12 cellular contexts compared by ENCODE assay signal in the genomic region with DNA sequence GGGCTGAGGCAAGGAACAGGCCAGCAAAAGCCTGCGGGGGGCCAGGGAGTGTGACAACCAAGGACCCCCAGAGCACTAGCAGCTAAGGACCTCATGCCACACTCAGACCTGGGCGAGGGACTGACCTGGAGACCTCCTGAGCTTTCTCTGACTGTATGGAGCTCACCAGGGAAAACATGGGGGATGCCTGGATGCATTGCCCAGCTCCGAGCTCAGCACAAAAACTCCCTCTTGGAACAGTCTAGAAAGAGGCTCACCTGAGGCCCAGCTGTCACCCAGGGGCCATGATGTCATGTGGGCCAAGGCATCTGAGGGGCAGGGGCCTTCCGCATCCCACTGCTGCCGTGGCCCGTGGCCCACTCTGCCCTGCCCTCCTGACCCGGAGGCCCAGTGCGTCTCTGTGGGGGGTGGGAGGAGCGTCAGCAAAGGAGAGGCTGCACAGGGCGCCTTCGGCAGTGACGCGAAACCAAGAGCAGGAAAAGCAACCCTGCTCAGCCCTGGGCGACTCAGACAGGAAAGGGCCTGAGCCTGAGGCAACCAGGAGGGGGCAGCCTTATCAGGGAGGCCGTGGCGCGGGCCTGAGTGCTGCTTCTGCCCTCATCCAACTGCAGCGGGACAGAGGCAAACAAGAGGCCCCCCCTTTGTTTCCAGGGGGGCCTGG. TPM values are rescaled to one million over a fixed set of nuclear protein-coding genes. Genes with fewer than 3 reads are reported as not detected.
DNase-seq lines count a peak whose midpoint lies in the region; ATAC-seq and TF ChIP-seq lines count a peak whose summit lies in the region.
"Had no signal": no experiment of that assay in that cellular context is flagged by ENCODE, and none has a peak within 500 bp of the region (broad histone marks: within the 10 kb centered on the region; RNA-seq: fewer than 3 reads in every experiment).

No MANE protein-coding gene starts in this region.

- H3K27me3 ChIP-seq in heart left ventricle (no peaks in the 10 kb centered on the region), neural progenitor cell (no peaks in the 10 kb centered on the region)
- H3K27me3 ChIP-seq: gastrocnemius medialis had no signal

- H3K4me3 ChIP-seq in heart left ventricle (no peak overlapping the region), neural progenitor cell (no peak overlapping the region)
- H3K4me3 ChIP-seq: gastrocnemius medialis, mucosa of descending colon had no signal

- H3K4me1 ChIP-seq in heart left ventricle (peaks cover 0 to 35% (median 7%) of the 10 kb centered on the region in 12 donors), neural progenitor cell (no peaks in the 10 kb centered on the region)

- H3K27ac ChIP-seq in heart left ventricle (no peak overlapping the region), neural progenitor cell (no peak overlapping the region), substantia nigra (ENCODE audit: low read depth, low read length, poor library complexity, severe bottlenecking) (no peak overlapping the region)
- H3K27ac ChIP-seq: gastrocnemius medialis had no signal

- intact Hi-C loops in left cardiac atrium (cut with DNase I), result loop anchor here in 1 of 2 donors (5.0 kb wide), 1 partner anchor 394 kb away; a partner anchor contains a TSS
- intact Hi-C loops in heart left ventricle (cut with DNase I), result loop anchor here in 4 of 10 donors (5.0 to 10.0 kb wide), 2 partner anchors 176 to 179 kb away; no protein-coding TSS in a partner anchor
- intact Hi-C loops in activated naive CD4-positive, alpha-beta T cell treated with anti-CD3 and anti-CD28 coated beads for 36 hours (cut with micrococcal nuclease), result loop anchor here (1.0 kb wide), 1 partner anchor 81 kb away; no protein-coding TSS in a partner anchor

- no peaks in the 10 kb centered on the region for H3F3A ChIP-seq in neural progenitor cell (ENCODE audit: low read depth)

- peak overlapping the region; percentile 79 for H3K27ac Mint-ChIP-seq in activated naive CD4-positive, alpha-beta T cell treated with anti-CD3 and anti-CD28 coated beads for 36 hours
- no peak overlapping the region for H3K27ac Mint-ChIP-seq in neural progenitor cell

- H3K4me3 Mint-ChIP-seq in activated naive CD4-positive, alpha-beta T cell treated with anti-CD3 and anti-CD28 coated beads for 36 hours, result peak overlapping the region; percentile 29
- H3K4me3 Mint-ChIP-seq in neural progenitor cell, result no peak overlapping the region

- DNase-seq in left cardiac atrium (peak; percentile 32), heart left ventricle (no peak), neural progenitor cell (ENCODE audit: low spot score) (peak; percentile 25), CD1c-positive myeloid dendritic cell (ENCODE audit: extremely low spot score) (no peak), substantia nigra (lab: John Stamatoyannopoulos, UW) (no peak), NOMO-1 treated with DMSO at 0.1 percent for 48 hours (lab: John Stamatoyannopoulos, UW; ENCODE audit: unreplicated experiment) (no peak), DMS53 (lab: John Stamatoyannopoulos, UW) (no peak)
- DNase-seq in activated naive CD4-positive, alpha-beta T cell treated with anti-CD3 and anti-CD28 coated beads for 36 hours, result peak; percentile 83

- no peaks in the 10 kb centered on the region for H3K79me2 ChIP-seq in neural progenitor cell (ENCODE audit: low read depth)

- ATAC-seq in left cardiac atrium (no peak), heart left ventricle (no peak)
- ATAC-seq: gastrocnemius medialis had no signal

- no peaks in the 10 kb centered on the region for H3K27me3 Mint-ChIP-seq in activated naive CD4-positive, alpha-beta T cell treated with anti-CD3 and anti-CD28 coated beads for 36 hours (ENCODE audit: low read depth)
- H3K27me3 Mint-ChIP-seq in neural progenitor cell (ENCODE audit: insufficient read depth, low read depth), result peaks cover 2% of the 10 kb centered on the region

- H3K9me3 Mint-ChIP-seq in activated naive CD4-positive, alpha-beta T cell treated with anti-CD3 and anti-CD28 coated beads for 36 hours, result no peaks in the 10 kb centered on the region
- no peaks in the 10 kb centered on the region for H3K9me3 Mint-ChIP-seq in neural progenitor cell

- CTCF ChIA-PET in activated naive CD4-positive, alpha-beta T cell treated with anti-CD3 and anti-CD28 coated beads for 36 hours (lab: Charles Lee), result interaction anchor here (1.3 to 8.8 kb wide), 3 partner anchors 12 to 397 kb away, joined by 3 to 66 read pairs (median 4); no protein-coding TSS in a partner anchor

- H3K36me3 ChIP-seq in heart left ventricle (no peaks in the 10 kb centered on the region), neural progenitor cell (no peaks in the 10 kb centered on the region)
- H3K36me3 ChIP-seq: gastrocnemius medialis had no signal

- no peaks in the 10 kb centered on the region for H3K36me3 Mint-ChIP-seq in activated naive CD4-positive, alpha-beta T cell treated with anti-CD3 and anti-CD28 coated beads for 36 hours (ENCODE audit: low read depth)
- H3K36me3 Mint-ChIP-seq in neural progenitor cell, result no peaks in the 10 kb centered on the region

- H3K9ac ChIP-seq in neural progenitor cell, result no peak overlapping the region

- no peaks in the 10 kb centered on the region for H3K9me3 ChIP-seq in heart left ventricle
- no peaks in the 10 kb centered on the region for H3K9me3 ChIP-seq in neural progenitor cell (ENCODE audit: low read depth)
- H3K9me3 ChIP-seq: gastrocnemius medialis, mucosa of descending colon had no signal

- no peak for TF ChIP-seq CTCF in heart left ventricle (IDR thresholded peaks at IDR 0.05)
- TF ChIP-seq CTCF in neural progenitor cell (IDR thresholded peaks at IDR 0.05), result peak; percentile 22

- no peak overlapping the region for H2AFZ ChIP-seq in neural progenitor cell (replicated peaks)

- no peak overlapping the region for H3K4me2 ChIP-seq in neural progenitor cell

- 92 to 98% (median 95%) methylated on average over 14 to 18 of the region's 18 CpGs for WGBS in heart left ventricle, 4 donors

- no peak for TF ChIP-seq POLR2A in heart left ventricle (IDR thresholded peaks at IDR 0.05)

- peaks cover 6% of the 10 kb centered on the region for H4K20me1 ChIP-seq in neural progenitor cell (ENCODE audit: low read depth)

- H3K4me1 Mint-ChIP-seq in activated naive CD4-positive, alpha-beta T cell treated with anti-CD3 and anti-CD28 coated beads for 36 hours (ENCODE audit: low read depth), result peaks cover 63% of the 10 kb centered on the region
- H3K4me1 Mint-ChIP-seq in neural progenitor cell, result peaks cover 21% of the 10 kb centered on the region

RNA-seq across cellular contexts. Expression of a gene that starts 57.3 kb away (rescaled TPM):
- total RNA-seq in left cardiac atrium (not detected), heart left ventricle (not detected), neural progenitor cell (ENCODE audit: low replicate concordance) (not detected in 2 replicates)
- not detected for polyA plus RNA-seq in heart left ventricle
- not detected for total RNA-seq in activated naive CD4-positive, alpha-beta T cell treated with anti-CD3 and anti-CD28 coated beads for 36 hours
- total RNA-seq: gastrocnemius medialis, HT1080 had no signal
- polyA plus RNA-seq: AG04450 had no signal

Comparison
In these comparisons a context has a peak if more than half of its experiments do, and no peak if none do; other contexts are left out.
1. DNase-seq: peak in left cardiac atrium (single experiment), activated naive CD4-positive, alpha-beta T cell treated with anti-CD3 and anti-CD28 coated beads for 36 hours (single experiment) and neural progenitor cell (single experiment); none in heart left ventricle (0 of 5), CD1c-positive myeloid dendritic cell (single experiment), substantia nigra (0 of 49), NOMO-1 treated with DMSO at 0.1 percent for 48 hours (single experiment) and DMS53 (single experiment).